In genomic region chr19:16679811-16680210, GRCh38 we compare ENCODE assay signal across 24 cellular contexts.
"Had no signal": no experiment of that assay in that cellular context is flagged by ENCODE, and none has a peak within 500 bp of the region (broad histone marks: within the 10 kb centered on the region; RNA-seq: fewer than 3 reads in every experiment).

No MANE protein-coding gene starts in this region.

- H3K27ac ChIP-seq: stomach, suprapubic skin, testis, thoracic aorta, thyroid gland, tibial artery, tibial nerve, transverse colon, upper lobe of left lung, upper lobe of right lung, uterus, vagina had no signal

- DNase-seq: stimulated activated CD4-positive, alpha-beta T cell treated with anti-CD3 and anti-CD28 coated beads, Interleukin-2, amount 100 ng/mL, for 48 hours; stimulated activated CD4-positive, alpha-beta T cell treated with anti-CD3 and anti-CD28 coated beads, Interleukin-4, amount 100 ng/mL, for 1 hour; stimulated activated CD4-positive, alpha-beta T cell treated with anti-CD3 and anti-CD28 coated beads, Interleukin-4, amount 100 ng/mL, for 24 hours; stimulated activated CD4-positive, alpha-beta T cell treated with anti-CD3 and anti-CD28 coated beads, Interleukin-4, amount 100 ng/mL, for 4 hours; stimulated activated CD8-positive, alpha-beta memory T cell treated with anti-CD3 and anti-CD28 coated beads, Interleukin-4, amount 100 ng/mL, for 48 hours; stimulated activated naive B cell treated with anti-CD40 and anti-IgM and Interleukin-4, amounts not matched to agents 10 μg/mL and 1 μg/mL and 100 μg/mL, for 72 hours; stimulated activated naive CD4-positive, alpha-beta T cell; stimulated activated naive CD4-positive, alpha-beta T cell treated with Interleukin-2 at 50 U/mL for 16 hours; stimulated activated naive CD8-positive, alpha-beta T cell treated with anti-CD3 and anti-CD28 coated beads, Interleukin-15, amount 100 ng/mL, for 72 hours; stimulated activated naive CD8-positive, alpha-beta T cell treated with anti-CD3 and anti-CD28 coated beads, Interleukin-15, Interleukin-2, amounts not matched to agents 100 U/mL and 50 U/mL, for 24 hours; stomach; substantia nigra; testis; thyroid gland; tibial artery; transverse colon; trophoblast cell; upper lobe of right lung; uterus had no signal

- H3K36me3 ChIP-seq: upper lobe of right lung, uterus had no signal

- H3K4me3 ChIP-seq: stomach, suprapubic skin, testis, thoracic aorta, thyroid gland, tibial artery, tibial nerve, transverse colon, upper lobe of left lung, upper lobe of right lung, uterus, vagina had no signal

- H3K4me1 ChIP-seq: suprapubic skin, testis, thyroid gland, tibial artery, tibial nerve, transverse colon, upper lobe of left lung, upper lobe of right lung, uterus, vagina had no signal

- H3K9me3 ChIP-seq: testis, thoracic aorta, thyroid gland, upper lobe of right lung, vagina had no signal

- H3K27me3 ChIP-seq: stomach, suprapubic skin, testis, thyroid gland, tibial artery, tibial nerve, transverse colon, upper lobe of left lung, upper lobe of right lung, uterus, vagina had no signal
